Comparison of ENCODE assay signal across 9 cellular contexts in genomic region chrX:39936886-39937770, GRCh38.
DNase-seq lines count a peak whose midpoint lies in the region; ATAC-seq lines count a peak whose summit lies in the region.
"Had no signal": no experiment of that assay in that cellular context is flagged by ENCODE, and none has a peak within 500 bp of the region (broad histone marks: within the 10 kb centered on the region; RNA-seq: fewer than 3 reads in every experiment).

No MANE protein-coding gene starts in this region.

- no peaks in the 10 kb centered on the region for H3K36me3 Mint-ChIP-seq in activated T-helper 17 cell treated with anti-CD3 and anti-CD28 coated beads, Interleukin-2, amount 50 U/mL, for 72 hours (ENCODE audit: low read depth)

- ATAC-seq in HG03280 (IDR thresholded peaks at IDR 0.05; ENCODE audit: unreplicated experiment) = peak; percentile 87
- ATAC-seq in activated T-helper 17 cell treated with anti-CD3 and anti-CD28 coated beads, Interleukin-2, amount 50 U/mL, for 72 hours (replicated peaks) = peak; percentile 69
- peak; percentile 65 for ATAC-seq in stimulated activated naive CD8-positive, alpha-beta T cell treated with anti-CD3 and anti-CD28 coated beads, Interleukin-15, Interleukin-2, amounts not matched to agents 100 U/mL and 50 U/mL, for 24 hours

- H3K27me3 Mint-ChIP-seq in activated T-helper 17 cell treated with anti-CD3 and anti-CD28 coated beads, Interleukin-2, amount 50 U/mL, for 72 hours = no peaks in the 10 kb centered on the region

- H3K4me1 Mint-ChIP-seq in activated T-helper 17 cell treated with anti-CD3 and anti-CD28 coated beads, Interleukin-2, amount 50 U/mL, for 72 hours = no peaks in the 10 kb centered on the region

- no peaks in the 10 kb centered on the region for H3K9me3 Mint-ChIP-seq in activated T-helper 17 cell treated with anti-CD3 and anti-CD28 coated beads, Interleukin-2, amount 50 U/mL, for 72 hours

- peak overlapping the region; percentile 76 for H3K27ac Mint-ChIP-seq in activated T-helper 17 cell treated with anti-CD3 and anti-CD28 coated beads, Interleukin-2, amount 50 U/mL, for 72 hours

- H3K4me3 Mint-ChIP-seq in activated T-helper 17 cell treated with anti-CD3 and anti-CD28 coated beads, Interleukin-2, amount 50 U/mL, for 72 hours = peak overlapping the region; percentile 57

- peak; percentile 2 for DNase-seq in activated naive CD4-positive, alpha-beta T cell treated with Interleukin-2 at 50 U/mL for 16 hours
- DNase-seq in activated naive CD4-positive, alpha-beta T cell treated with anti-CD3 and anti-CD28 coated beads, Interleukin-2, amount 50 U/mL, for 16 hours = no peak
- peak; percentile 21 for DNase-seq in stimulated activated naive CD8-positive, alpha-beta T cell treated with anti-CD3 and anti-CD28 coated beads, Interleukin-15, Interleukin-2, amounts not matched to agents 100 U/mL and 50 U/mL, for 24 hours
- no peak for DNase-seq in NCI-H2196 (lab: John Stamatoyannopoulos, UW; ENCODE audit: unreplicated experiment)
- no peak for DNase-seq in DMS153 (lab: John Stamatoyannopoulos, UW)
- no peak for DNase-seq in activated effector memory CD4-positive, alpha-beta T cell treated with Interleukin-2 at 50 U/mL for 16 hours
- DNase-seq: NCI-H446 treated with DMSO at 0.1 percent for 48 hours had no signal

Comparison
In these comparisons a context has a peak if more than half of its experiments do, and no peak if none do; other contexts are left out.
1. DNase-seq: peak in activated naive CD4-positive, alpha-beta T cell treated with Interleukin-2 at 50 U/mL for 16 hours (single experiment) and stimulated activated naive CD8-positive, alpha-beta T cell treated with anti-CD3 and anti-CD28 coated beads, Interleukin-15, Interleukin-2, amounts not matched to agents 100 U/mL and 50 U/mL, for 24 hours (single experiment); none in activated naive CD4-positive, alpha-beta T cell treated with anti-CD3 and anti-CD28 coated beads, Interleukin-2, amount 50 U/mL, for 16 hours (single experiment), NCI-H2196 (single experiment), DMS153 (single experiment) and activated effector memory CD4-positive, alpha-beta T cell treated with Interleukin-2 at 50 U/mL for 16 hours (single experiment).
2. Peak in every context shown above with its lines, with median percentiles within 50 percentile points of each other: ATAC-seq.